In the genomic region with DNA sequence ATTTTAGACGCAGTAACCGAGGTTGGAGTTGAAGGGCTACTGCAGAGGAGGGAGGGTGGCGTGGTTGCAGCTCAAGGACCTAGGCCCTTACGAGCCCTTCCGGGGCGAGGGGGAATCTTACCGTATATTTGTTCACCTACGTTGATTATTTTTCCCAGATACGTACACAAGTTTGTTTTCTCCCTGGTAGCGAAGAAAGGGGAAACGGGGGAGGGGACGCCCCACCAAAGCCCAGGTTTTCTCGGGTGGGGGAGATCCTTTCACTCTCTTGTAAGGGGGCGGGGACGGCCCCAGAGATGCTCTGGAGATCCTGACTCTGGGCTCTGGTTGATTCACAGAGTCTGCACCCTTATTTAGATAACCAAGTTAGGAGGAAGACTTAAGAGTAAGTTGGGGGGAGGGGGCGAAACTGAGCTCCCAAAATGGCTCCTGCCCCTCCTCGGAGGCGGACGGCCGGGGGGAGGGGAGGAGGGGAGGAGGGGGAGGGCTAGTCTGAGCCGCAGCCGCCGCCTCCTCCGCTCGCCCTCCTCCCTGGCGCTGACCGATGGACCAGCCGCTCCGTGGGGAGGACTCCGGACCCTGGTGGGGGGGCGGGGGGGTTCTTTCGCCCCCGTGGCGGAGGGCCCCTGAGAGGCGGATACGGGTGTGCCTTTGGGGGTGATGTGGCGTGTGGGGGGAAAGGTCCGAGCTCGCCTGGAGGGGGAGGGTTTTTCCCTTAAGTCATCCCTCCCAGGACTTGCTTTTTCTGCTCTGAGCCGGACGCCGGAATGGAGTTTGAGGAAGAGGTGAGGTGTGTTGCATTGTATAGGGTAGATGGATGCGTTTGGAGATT, we compare ENCODE assay signal across 8 cellular contexts. TPM values are rescaled to one million over a fixed set of nuclear protein-coding genes. Genes with fewer than 3 reads are reported as not detected.
DNase-seq lines count a peak whose midpoint lies in the region; ATAC-seq and TF ChIP-seq lines count a peak whose summit lies in the region.

No MANE protein-coding gene starts in this region.

- H3K27me3 ChIP-seq in GM23338 (ENCODE audit: insufficient read depth): no peaks in the 10 kb centered on the region

- peaks cover 20% of the 10 kb centered on the region for H3K4me1 Mint-ChIP-seq in GM23338
- peaks cover 23% of the 10 kb centered on the region for H3K4me1 Mint-ChIP-seq in activated CD8-positive, alpha-beta T cell treated with anti-CD3 and anti-CD28 coated beads, Interleukin-2, amount 10 ng/mL, durations not matched to agents 7 days and 5 days (ENCODE audit: low read depth)

- H3K4me3 ChIP-seq in GM23338: peak overlapping the region; percentile 99

- peak overlapping the region; percentile 98 for H3K4me3 Mint-ChIP-seq in GM23338
- peak overlapping the region; percentile 96 for H3K4me3 Mint-ChIP-seq in activated CD8-positive, alpha-beta T cell treated with anti-CD3 and anti-CD28 coated beads, Interleukin-2, amount 10 ng/mL, durations not matched to agents 7 days and 5 days

- no peak for TF ChIP-seq CTCF in GM23338 (conservative IDR thresholded peaks at IDR 0.05; ENCODE audit: low read depth in 2 of 2)

- DNase-seq in AG08395 (ENCODE audit: low spot score) (peak; percentile 75), GM23338 (ENCODE audit: low spot score) (peak; percentile 92), NCI-H748 treated with DMSO at 0.1 percent for 48 hours (lab: John Stamatoyannopoulos, UW) (peak; percentile 67), medulla oblongata (ENCODE audit: extremely low spot score) (peak; percentile 84)
- DNase-seq in activated CD8-positive, alpha-beta T cell treated with anti-CD3 and anti-CD28 coated beads, Interleukin-2, amount 10 ng/mL, durations not matched to agents 7 days and 5 days: peak; percentile 87
- DNase-seq in effector CD4-positive, alpha-beta T cell: peak; percentile 55
- peak; percentile 66 to 75 (median 67) for DNase-seq in stimulated activated CD4-positive, alpha-beta T cell treated with anti-CD3 and anti-CD28 coated beads, TNF-alpha, amount 100 ng/mL, for 4 hours (ENCODE audit: low read depth in 3 of 3)

- peaks cover 32% of the 10 kb centered on the region for H4K20me1 ChIP-seq in GM23338 (replicated peaks; ENCODE audit: insufficient read depth)

- H2AFZ ChIP-seq in GM23338: no peak overlapping the region

- peak; percentile 4 for ATAC-seq in GM23338
- peak; percentile 2 for ATAC-seq in activated CD8-positive, alpha-beta T cell treated with anti-CD3 and anti-CD28 coated beads, Interleukin-2, amount 10 ng/mL, durations not matched to agents 7 days and 5 days
- no peak for ATAC-seq in GM18858 (IDR thresholded peaks at IDR 0.05; ENCODE audit: unreplicated experiment)

- H3K27ac ChIP-seq in GM23338 (ENCODE audit: low read depth): peak overlapping the region; percentile 100

- POLR2A ChIA-PET in activated CD8-positive, alpha-beta T cell treated with anti-CD3 and anti-CD28 coated beads, Interleukin-2, amount 10 ng/mL, durations not matched to agents 7 days and 5 days (lab: Charles Lee): interaction anchor here (0.6 to 10.6 kb wide), 24 partner anchors 13 to 1388 kb away, joined by 3 to 381 read pairs (median 11); partner anchors contain the start of genes B3GALT4, HLA-DMA, HLA-DMB and LTB

- H3K4me2 ChIP-seq in GM23338: peak overlapping the region; percentile 100

- peaks cover 22% of the 10 kb centered on the region; the same call in 1 of the 2 replicates for H3K4me1 ChIP-seq in GM23338 (ENCODE audit: insufficient read depth)

- peaks cover 67% of the 10 kb centered on the region for H3K79me2 ChIP-seq in GM23338 (replicated peaks; ENCODE audit: insufficient read depth)

- CTCF ChIA-PET in activated CD8-positive, alpha-beta T cell treated with anti-CD3 and anti-CD28 coated beads, Interleukin-2, amount 10 ng/mL, durations not matched to agents 7 days and 5 days (lab: Charles Lee): interaction anchor here (1.1 to 15.9 kb wide), 15 partner anchors 10 to 132 kb away, joined by 4 to 442 read pairs (median 17); partner anchors contain the start of genes HLA-DMA, HLA-DMB, PSMB8 and PSMB9

- H3K27me3 Mint-ChIP-seq in GM23338 (ENCODE audit: insufficient read depth, low read depth, poor library complexity): peaks cover 49% of the 10 kb centered on the region
- H3K27me3 Mint-ChIP-seq in activated CD8-positive, alpha-beta T cell treated with anti-CD3 and anti-CD28 coated beads, Interleukin-2, amount 10 ng/mL, durations not matched to agents 7 days and 5 days (ENCODE audit: low read depth): no peaks in the 10 kb centered on the region

- H3K36me3 ChIP-seq in GM23338 (ENCODE audit: insufficient read depth): peaks cover 27% of the 10 kb centered on the region

- H3K9me2 ChIP-seq in GM23338 (ENCODE audit: insufficient read depth): no peaks in the 10 kb centered on the region

- peaks cover 38% of the 10 kb centered on the region for H3F3A ChIP-seq in GM23338 (replicated peaks; ENCODE audit: low read depth)

- peak overlapping the region; percentile 100 for H3K27ac Mint-ChIP-seq in GM23338
- peak overlapping the region; percentile 98 for H3K27ac Mint-ChIP-seq in activated CD8-positive, alpha-beta T cell treated with anti-CD3 and anti-CD28 coated beads, Interleukin-2, amount 10 ng/mL, durations not matched to agents 7 days and 5 days

- peaks cover 61% of the 10 kb centered on the region for H3K36me3 Mint-ChIP-seq in GM23338 (ENCODE audit: low read depth)
- H3K36me3 Mint-ChIP-seq in activated CD8-positive, alpha-beta T cell treated with anti-CD3 and anti-CD28 coated beads, Interleukin-2, amount 10 ng/mL, durations not matched to agents 7 days and 5 days (ENCODE audit: low read depth): peaks cover 65% of the 10 kb centered on the region

- peaks cover 12% of the 10 kb centered on the region for H3K9me3 Mint-ChIP-seq in GM23338
- H3K9me3 Mint-ChIP-seq in activated CD8-positive, alpha-beta T cell treated with anti-CD3 and anti-CD28 coated beads, Interleukin-2, amount 10 ng/mL, durations not matched to agents 7 days and 5 days (ENCODE audit: insufficient read depth): no peaks in the 10 kb centered on the region

TF ChIP-seq in GM23338, 12 proteins besides CTCF, POLR2A, EP300 and RAD21 (continues in another document):
- TF ChIP-seq EZH2 (IDR thresholded peaks at IDR 0.05; ENCODE audit: low read depth, unreplicated experiment): no peak

RNA-seq across cellular contexts. Expression of gene BRD2, which starts 2.2 kb away (rescaled TPM):
- total RNA-seq in GM23338 (2014; rRNA removed; shearing (Covaris generic)): 169 and 182 TPM in 2 replicates
- 81.9 and 84.9 TPM in 2 replicates for polyA plus RNA-seq in GM23338 (2016; fragmentation: Nextera tagmentation; extraction: Ambion mirVana)
- total RNA-seq in activated CD8-positive, alpha-beta T cell treated with anti-CD3 and anti-CD28 coated beads, Interleukin-2, amount 10 ng/mL, durations not matched to agents 7 days and 5 days: 100 to 1,000 TPM; 299 to 313 TPM

RNA-seq across cellular contexts. Expression of gene HLA-DMA, which starts 17.7 kb away (rescaled TPM):
- total RNA-seq in GM23338 (2014; rRNA removed; shearing (Covaris generic)): 3.5 and 5.2 TPM in 2 replicates
- 6.2 and 8.1 TPM in 2 replicates for polyA plus RNA-seq in GM23338 (2016; fragmentation: Nextera tagmentation; extraction: Ambion mirVana)
- total RNA-seq in activated CD8-positive, alpha-beta T cell treated with anti-CD3 and anti-CD28 coated beads, Interleukin-2, amount 10 ng/mL, durations not matched to agents 7 days and 5 days: 10 to 100 TPM; 28.6 to 30.5 TPM

RNA-seq across cellular contexts. Expression of gene HLA-DMB, which starts 29.8 kb away (rescaled TPM):
- 1.3 and 1.6 TPM in 2 replicates for total RNA-seq in GM23338 (2014; rRNA removed; shearing (Covaris generic))
- 0.70 and 1.4 TPM in 2 replicates for polyA plus RNA-seq in GM23338 (2016; fragmentation: Nextera tagmentation; extraction: Ambion mirVana)
- total RNA-seq in activated CD8-positive, alpha-beta T cell treated with anti-CD3 and anti-CD28 coated beads, Interleukin-2, amount 10 ng/mL, durations not matched to agents 7 days and 5 days: 10 to 100 TPM; 14.4 to 14.7 TPM

RNA-seq across cellular contexts. Expression of gene HLA-DOA, which starts 38.8 kb away (rescaled TPM):
- total RNA-seq in GM23338 (2014; rRNA removed; shearing (Covaris generic)): 30.5 and 34.2 TPM in 2 replicates
- 4.8 TPM in 2 replicates for polyA plus RNA-seq in GM23338 (2016; fragmentation: Nextera tagmentation; extraction: Ambion mirVana)
- total RNA-seq in activated CD8-positive, alpha-beta T cell treated with anti-CD3 and anti-CD28 coated beads, Interleukin-2, amount 10 ng/mL, durations not matched to agents 7 days and 5 days: 1 to 10 TPM; 3.3 to 4.2 TPM
